In the genomic region with DNA sequence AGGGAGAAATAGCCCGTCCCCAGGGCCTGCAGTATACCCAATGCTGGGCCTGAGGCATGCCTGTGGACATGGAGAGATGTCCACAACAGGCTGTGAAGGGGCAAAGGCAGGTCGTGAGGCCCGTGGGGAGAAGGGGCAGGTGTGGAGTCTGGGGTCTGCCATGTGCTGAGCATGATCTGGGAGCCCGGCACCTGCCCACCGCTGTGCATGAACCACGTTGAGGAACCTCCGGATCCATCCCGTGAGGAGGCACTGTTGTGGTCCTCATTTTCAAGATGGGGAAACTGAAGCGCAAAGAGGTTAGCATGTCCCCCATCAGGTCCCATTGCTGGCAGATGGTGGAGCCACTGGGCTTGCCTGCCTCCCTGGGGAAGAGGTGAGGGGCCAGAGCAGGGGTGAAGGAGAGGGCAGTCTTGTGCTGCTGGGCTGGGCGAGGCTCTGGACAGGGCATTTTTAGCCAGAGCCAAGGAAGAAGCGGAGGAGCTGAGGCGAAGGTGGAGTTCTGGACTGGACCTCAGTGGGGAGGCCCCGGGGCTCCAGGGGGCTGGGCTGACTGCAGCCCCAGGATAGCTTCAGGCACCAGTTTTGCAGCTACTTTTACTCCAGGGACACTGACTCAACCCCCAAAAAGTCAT, we compare ENCODE assay signal across 12 cellular contexts.
"Had no signal": no experiment of that assay in that cellular context is flagged by ENCODE, and none has a peak within 500 bp of the region (broad histone marks: within the 10 kb centered on the region; RNA-seq: fewer than 3 reads in every experiment).

No MANE protein-coding gene starts in this region.

- H3K27ac ChIP-seq: colonic mucosa, esophagus muscularis mucosa, pancreas, thoracic aorta had no signal

- ATAC-seq: pancreas had no signal

- H3K4me3 ChIP-seq: colonic mucosa, esophagus muscularis mucosa, pancreas, thoracic aorta had no signal

- H3K27me3 Mint-ChIP-seq: activated CD4-positive, alpha-beta T cell treated with anti-CD3 and anti-CD28 coated beads, Interleukin-2, amount 10 ng/mL, durations not matched to agents 7 days and 5 days had no signal

- H3K9me3 ChIP-seq: colonic mucosa, esophagus muscularis mucosa, pancreas, thoracic aorta had no signal

- FAIRE-seq: pancreas, urothelium cell line had no signal

- H3K27ac Mint-ChIP-seq: activated CD4-positive, alpha-beta T cell treated with anti-CD3 and anti-CD28 coated beads, Interleukin-2, amount 10 ng/mL, durations not matched to agents 7 days and 5 days; activated naive CD4-positive, alpha-beta T cell treated with anti-CD3 and anti-CD28 coated beads for 36 hours had no signal

- H3K27me3 ChIP-seq: colonic mucosa, esophagus muscularis mucosa, pancreas had no signal

- H3K4me3 Mint-ChIP-seq: activated CD4-positive, alpha-beta T cell treated with anti-CD3 and anti-CD28 coated beads, Interleukin-2, amount 10 ng/mL, durations not matched to agents 7 days and 5 days; activated naive CD4-positive, alpha-beta T cell treated with anti-CD3 and anti-CD28 coated beads for 36 hours had no signal

- H3K9me3 Mint-ChIP-seq: activated CD4-positive, alpha-beta T cell treated with anti-CD3 and anti-CD28 coated beads, Interleukin-2, amount 10 ng/mL, durations not matched to agents 7 days and 5 days; activated naive CD4-positive, alpha-beta T cell treated with anti-CD3 and anti-CD28 coated beads for 36 hours had no signal

- DNase-seq: activated CD4-positive, alpha-beta T cell treated with anti-CD3 and anti-CD28 coated beads, Interleukin-2, amount 10 ng/mL, durations not matched to agents 7 days and 5 days; activated naive CD4-positive, alpha-beta T cell treated with anti-CD3 and anti-CD28 coated beads for 36 hours; central memory CD4-positive, alpha-beta T cell; colonic mucosa; hypothalamus; stimulated activated CD4-positive, alpha-beta T cell treated with anti-CD3 and anti-CD28 coated beads, Interleukin-12 subunit alpha, Interleukin-12 subunit beta, amount 100 ng/mL, for 4 hours; stimulated activated CD4-positive, alpha-beta T cell treated with anti-CD3 and anti-CD28 coated beads, Interleukin-2, amount 100 ng/mL, for 24 hours; SW 1271 had no signal
